2 cellular contexts compared by ENCODE assay signal in the genomic region with DNA sequence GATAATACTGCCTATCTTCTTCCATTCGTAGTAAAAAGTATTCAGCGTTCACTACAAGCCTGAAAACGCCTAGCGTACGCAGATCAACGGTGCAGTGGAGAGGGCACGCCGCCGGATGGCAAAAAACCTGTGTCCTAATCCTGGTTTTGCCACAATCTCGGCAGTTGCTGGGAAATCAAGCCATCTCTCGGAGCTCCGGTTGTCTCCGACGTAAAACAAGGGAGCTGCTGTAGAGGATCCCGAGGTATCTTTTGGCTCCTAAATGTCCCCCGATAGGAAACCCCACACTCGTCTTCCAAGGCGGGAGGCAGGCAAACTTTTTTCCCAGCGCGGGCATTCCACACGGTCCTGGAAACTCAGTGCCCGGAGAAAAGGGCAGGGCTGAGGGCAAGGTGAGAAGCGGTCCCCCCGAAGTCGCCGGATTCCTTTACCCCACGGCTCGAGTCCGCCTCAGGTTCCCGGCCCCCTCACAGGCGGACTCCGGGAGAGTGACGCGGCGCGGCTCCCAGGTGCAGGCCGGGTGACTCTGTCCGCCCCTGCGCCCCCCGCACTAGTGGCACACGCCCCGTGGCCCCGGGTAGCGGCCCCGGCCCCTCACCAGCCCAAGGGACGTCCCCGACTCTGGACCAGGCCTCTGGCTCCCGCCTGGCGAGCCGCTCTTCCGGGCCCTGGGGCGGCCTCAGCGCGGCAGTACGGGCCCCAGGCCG.
TF ChIP-seq lines count a peak whose summit lies in the region.

No MANE protein-coding gene starts in this region.

TF ChIP-seq in WTC11, 78 proteins besides CTCF, POLR2A, EP300 and RAD21 (continued from another document):
- TF ChIP-seq USF1 (CRISPR knock-in tag; IDR thresholded peaks at IDR 0.05) = 0 out of 2 replicates have a peak, but pooled peaks have one; percentile 10
- TF ChIP-seq, protein P1, sequence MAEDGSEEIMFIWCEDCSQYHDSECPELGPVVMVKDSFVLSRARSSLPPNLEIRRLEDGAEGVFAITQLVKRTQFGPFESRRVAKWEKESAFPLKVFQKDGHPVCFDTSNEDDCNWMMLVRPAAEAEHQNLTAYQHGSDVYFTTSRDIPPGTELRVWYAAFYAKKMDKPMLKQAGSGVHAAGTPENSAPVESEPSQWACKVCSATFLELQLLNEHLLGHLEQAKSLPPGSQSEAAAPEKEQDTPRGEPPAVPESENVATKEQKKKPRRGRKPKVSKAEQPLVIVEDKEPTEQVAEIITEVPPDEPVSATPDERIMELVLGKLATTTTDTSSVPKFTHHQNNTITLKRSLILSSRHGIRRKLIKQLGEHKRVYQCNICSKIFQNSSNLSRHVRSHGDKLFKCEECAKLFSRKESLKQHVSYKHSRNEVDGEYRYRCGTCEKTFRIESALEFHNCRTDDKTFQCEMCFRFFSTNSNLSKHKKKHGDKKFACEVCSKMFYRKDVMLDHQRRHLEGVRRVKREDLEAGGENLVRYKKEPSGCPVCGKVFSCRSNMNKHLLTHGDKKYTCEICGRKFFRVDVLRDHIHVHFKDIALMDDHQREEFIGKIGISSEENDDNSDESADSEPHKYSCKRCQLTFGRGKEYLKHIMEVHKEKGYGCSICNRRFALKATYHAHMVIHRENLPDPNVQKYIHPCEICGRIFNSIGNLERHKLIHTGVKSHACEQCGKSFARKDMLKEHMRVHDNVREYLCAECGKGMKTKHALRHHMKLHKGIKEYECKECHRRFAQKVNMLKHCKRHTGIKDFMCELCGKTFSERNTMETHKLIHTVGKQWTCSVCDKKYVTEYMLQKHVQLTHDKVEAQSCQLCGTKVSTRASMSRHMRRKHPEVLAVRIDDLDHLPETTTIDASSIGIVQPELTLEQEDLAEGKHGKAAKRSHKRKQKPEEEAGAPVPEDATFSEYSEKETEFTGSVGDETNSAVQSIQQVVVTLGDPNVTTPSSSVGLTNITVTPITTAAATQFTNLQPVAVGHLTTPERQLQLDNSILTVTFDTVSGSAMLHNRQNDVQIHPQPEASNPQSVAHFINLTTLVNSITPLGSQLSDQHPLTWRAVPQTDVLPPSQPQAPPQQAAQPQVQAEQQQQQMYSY (CRISPR knock-in tag; IDR thresholded peaks at IDR 0.05) = peak; percentile 72
- TF ChIP-seq ZNF532 (CRISPR knock-in tag; IDR thresholded peaks at IDR 0.05; ENCODE audit: borderline replicate concordance) = no peak
- TF ChIP-seq, protein P2, sequence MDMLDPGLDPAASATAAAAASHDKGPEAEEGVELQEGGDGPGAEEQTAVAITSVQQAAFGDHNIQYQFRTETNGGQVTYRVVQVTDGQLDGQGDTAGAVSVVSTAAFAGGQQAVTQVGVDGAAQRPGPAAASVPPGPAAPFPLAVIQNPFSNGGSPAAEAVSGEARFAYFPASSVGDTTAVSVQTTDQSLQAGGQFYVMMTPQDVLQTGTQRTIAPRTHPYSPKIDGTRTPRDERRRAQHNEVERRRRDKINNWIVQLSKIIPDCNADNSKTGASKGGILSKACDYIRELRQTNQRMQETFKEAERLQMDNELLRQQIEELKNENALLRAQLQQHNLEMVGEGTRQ (CRISPR knock-in tag; IDR thresholded peaks at IDR 0.05) = no peak
- no peak for TF ChIP-seq CREB1 (CRISPR knock-in tag; IDR thresholded peaks at IDR 0.05)
- no peak for TF ChIP-seq ESRRA (CRISPR knock-in tag; IDR thresholded peaks at IDR 0.05; ENCODE audit: borderline replicate concordance)
- 0 out of 2 replicates have a peak, but pooled peaks have one; percentile 43 for TF ChIP-seq CREM (CRISPR knock-in tag; IDR thresholded peaks at IDR 0.05)
- TF ChIP-seq ATF6 (CRISPR knock-in tag; IDR thresholded peaks at IDR 0.05) = no peak
- 0 out of 2 replicates have a peak, but pooled peaks have one; percentile 48 for TF ChIP-seq TCF7 (CRISPR knock-in tag; IDR thresholded peaks at IDR 0.05; ENCODE audit: low read depth)

TF ChIP-seq in HepG2, 621 proteins besides CTCF, POLR2A, EP300 and RAD21 (continued from another document and continues in another):
- TF ChIP-seq HIVEP1 (CRISPR knock-in tag; IDR thresholded peaks at IDR 0.05) (0 out of 2 replicates have a peak, but pooled peaks have one; percentile 14), HOXA9 (CRISPR knock-in tag; IDR thresholded peaks at IDR 0.05; ENCODE audit: borderline replicate concordance) (no peak; the same call in 1 of the 2 replicates), KIAA2018 (CRISPR knock-in tag; IDR thresholded peaks at IDR 0.05; ENCODE audit: borderline replicate concordance) (no peak), ATF4 (CRISPR knock-in tag; IDR thresholded peaks at IDR 0.05) (no peak), ZNF17 (CRISPR knock-in tag; IDR thresholded peaks at IDR 0.05) (0 out of 2 replicates have a peak, but pooled peaks have one; percentile 66), TIGD3 (CRISPR knock-in tag; IDR thresholded peaks at IDR 0.05; ENCODE audit: borderline replicate concordance) (no peak; the same call in 1 of the 2 replicates), JUND (CRISPR knock-in tag; IDR thresholded peaks at IDR 0.05) (no peak), MXD3 (CRISPR knock-in tag; IDR thresholded peaks at IDR 0.05) (no peak; the same call in 1 of the 2 replicates), KLF13 (CRISPR knock-in tag; IDR thresholded peaks at IDR 0.05) (0 out of 2 replicates have a peak, but pooled peaks have one; percentile 35), ZNF776 (CRISPR knock-in tag; IDR thresholded peaks at IDR 0.05) (peak; percentile 77; the same call in 1 of the 2 replicates), TERF1 (CRISPR knock-in tag; IDR thresholded peaks at IDR 0.05) (no peak), ZNF616 (CRISPR knock-in tag; IDR thresholded peaks at IDR 0.05; ENCODE audit: low read depth) (no peak), ZFP90 (CRISPR knock-in tag; IDR thresholded peaks at IDR 0.05; ENCODE audit: borderline replicate concordance) (no peak), BHLHE40 (IDR thresholded peaks at IDR 0.05; ENCODE audit: low read length) (no peak), LBX2 (CRISPR knock-in tag; IDR thresholded peaks at IDR 0.05; ENCODE audit: borderline replicate concordance) (no peak)
- TF ChIP-seq, protein P3, sequence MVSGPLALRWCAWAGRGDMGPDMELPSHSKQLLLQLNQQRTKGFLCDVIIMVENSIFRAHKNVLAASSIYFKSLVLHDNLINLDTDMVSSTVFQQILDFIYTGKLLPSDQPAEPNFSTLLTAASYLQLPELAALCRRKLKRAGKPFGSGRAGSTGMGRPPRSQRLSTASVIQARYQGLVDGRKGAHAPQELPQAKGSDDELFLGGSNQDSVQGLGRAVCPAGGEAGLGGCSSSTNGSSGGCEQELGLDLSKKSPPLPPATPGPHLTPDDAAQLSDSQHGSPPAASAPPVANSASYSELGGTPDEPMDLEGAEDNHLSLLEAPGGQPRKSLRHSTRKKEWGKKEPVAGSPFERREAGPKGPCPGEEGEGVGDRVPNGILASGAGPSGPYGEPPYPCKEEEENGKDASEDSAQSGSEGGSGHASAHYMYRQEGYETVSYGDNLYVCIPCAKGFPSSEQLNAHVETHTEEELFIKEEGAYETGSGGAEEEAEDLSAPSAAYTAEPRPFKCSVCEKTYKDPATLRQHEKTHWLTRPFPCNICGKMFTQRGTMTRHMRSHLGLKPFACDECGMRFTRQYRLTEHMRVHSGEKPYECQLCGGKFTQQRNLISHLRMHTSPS (CRISPR knock-in tag; IDR thresholded peaks at IDR 0.05; ENCODE audit: low read depth) = 0 out of 2 replicates have a peak, but pooled peaks have one; percentile 12
- TF ChIP-seq, protein P4, sequence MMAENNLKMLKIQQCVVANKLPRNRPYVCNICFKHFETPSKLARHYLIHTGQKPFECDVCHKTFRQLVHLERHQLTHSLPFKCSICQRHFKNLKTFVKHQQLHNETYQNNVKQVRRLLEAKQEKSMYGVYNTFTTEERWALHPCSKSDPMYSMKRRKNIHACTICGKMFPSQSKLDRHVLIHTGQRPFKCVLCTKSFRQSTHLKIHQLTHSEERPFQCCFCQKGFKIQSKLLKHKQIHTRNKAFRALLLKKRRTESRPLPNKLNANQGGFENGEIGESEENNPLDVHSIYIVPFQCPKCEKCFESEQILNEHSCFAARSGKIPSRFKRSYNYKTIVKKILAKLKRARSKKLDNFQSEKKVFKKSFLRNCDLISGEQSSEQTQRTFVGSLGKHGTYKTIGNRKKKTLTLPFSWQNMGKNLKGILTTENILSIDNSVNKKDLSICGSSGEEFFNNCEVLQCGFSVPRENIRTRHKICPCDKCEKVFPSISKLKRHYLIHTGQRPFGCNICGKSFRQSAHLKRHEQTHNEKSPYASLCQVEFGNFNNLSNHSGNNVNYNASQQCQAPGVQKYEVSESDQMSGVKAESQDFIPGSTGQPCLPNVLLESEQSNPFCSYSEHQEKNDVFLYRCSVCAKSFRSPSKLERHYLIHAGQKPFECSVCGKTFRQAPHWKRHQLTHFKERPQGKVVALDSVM (CRISPR knock-in tag; IDR thresholded peaks at IDR 0.05) = no peak
